Comparison of ENCODE assay signal across 6 cellular contexts in the genomic region with DNA sequence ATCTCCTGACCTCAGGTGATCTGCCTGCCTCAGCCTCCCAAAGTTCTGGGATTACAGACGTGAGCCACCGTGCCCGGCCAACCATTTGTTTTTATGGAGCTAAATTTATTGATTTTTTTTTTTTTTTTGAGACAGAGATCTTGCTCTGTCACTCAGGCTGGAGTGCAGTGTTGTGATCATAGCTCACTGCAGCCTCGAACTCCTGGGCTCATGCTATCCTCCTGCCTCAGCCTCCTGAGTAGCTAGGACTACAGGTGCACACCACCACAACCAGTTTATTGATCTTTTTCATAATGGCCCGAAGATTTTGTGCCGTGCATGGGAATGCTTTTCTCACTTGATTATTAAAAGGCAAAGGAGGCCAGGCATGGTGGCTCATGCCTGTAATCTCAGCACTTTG. TPM values are rescaled to one million over a fixed set of nuclear protein-coding genes. Genes with fewer than 3 reads are reported as not detected.
"Had no signal": no experiment of that assay in that cellular context is flagged by ENCODE, and none has a peak within 500 bp of the region (broad histone marks: within the 10 kb centered on the region; RNA-seq: fewer than 3 reads in every experiment).

No MANE protein-coding gene starts in this region.

RNA-seq across cellular contexts. Expression of gene MMP9, which starts 19.9 kb away (rescaled TPM):
- total RNA-seq: OCI-LY7, PC-9, SJSA1, SK-MEL-5 had no signal

RNA-seq across cellular contexts. Expression of gene SLC12A5, which starts 40.2 kb away (rescaled TPM):
- total RNA-seq: Peyer's patch, Right ventricle myocardium inferior, SJSA1 had no signal
